ENCODE assay signal across 9 cellular contexts in genomic region chr22:44337658-44338004, GRCh38. TPM values are rescaled to one million over a fixed set of nuclear protein-coding genes. Genes with fewer than 3 reads are reported as not detected.
DNase-seq lines count a peak whose midpoint lies in the region; ATAC-seq and FAIRE-seq lines count a peak whose summit lies in the region.
"Had no signal": no experiment of that assay in that cellular context is flagged by ENCODE, and none has a peak within 500 bp of the region (broad histone marks: within the 10 kb centered on the region; RNA-seq: fewer than 3 reads in every experiment).

No MANE protein-coding gene starts in this region.

- 18 to 29% (median 29%) methylated on average over 13 of the region's 13 CpGs for WGBS in small intestine, 3 donors

- H3K9ac ChIP-seq in HUES48 (ENCODE audit: low read depth, low read length) (no peak overlapping the region), adipocyte (ENCODE audit: low read length) (no peak overlapping the region)

- H3K36me3 ChIP-seq in HUES48 (ENCODE audit: control insufficient read depth, insufficient read depth, low read length): no peaks in the 10 kb centered on the region
- no peaks in the 10 kb centered on the region for H3K36me3 ChIP-seq in adipocyte (ENCODE audit: control insufficient read depth, insufficient read depth, low read length, severe bottlenecking)
- no peaks in the 10 kb centered on the region for H3K36me3 ChIP-seq in small intestine (ENCODE audit: control insufficient read depth in 2 of 2, insufficient read depth in 2 of 2, low read length in 2 of 2)

- H3K27me3 ChIP-seq in HUES48 (ENCODE audit: control insufficient read depth, insufficient read depth, low read length): peaks cover 12% of the 10 kb centered on the region
- H3K27me3 ChIP-seq in adipocyte (replicated peaks; ENCODE audit: control insufficient read depth, insufficient read depth, low read length): peaks cover 11% of the 10 kb centered on the region
- peaks cover under 1 to 2% of the 10 kb centered on the region in 2 donors for H3K27me3 ChIP-seq in small intestine (ENCODE audit: control insufficient read depth in 2 of 2, insufficient read depth in 2 of 2, low read length in 2 of 2)

- H3K4me1 ChIP-seq in HUES48 (ENCODE audit: control insufficient read depth, insufficient read depth, low read length): peaks cover 23% of the 10 kb centered on the region
- H3K4me1 ChIP-seq in adipocyte (ENCODE audit: control insufficient read depth, insufficient read depth, low read length): peaks cover 14% of the 10 kb centered on the region
- H3K4me1 ChIP-seq in small intestine (ENCODE audit: control insufficient read depth in 2 of 2, insufficient read depth in 1 of 2, low read depth in 1 of 2, low read length in 1 of 2): no peaks in the 10 kb centered on the region

- peak; percentile 92 for DNase-seq in COLO668 (lab: John Stamatoyannopoulos, UW; ENCODE audit: unreplicated experiment)
- peak; percentile 85 for DNase-seq in adipocyte (ENCODE audit: low read depth)
- peak; percentile 37 for DNase-seq in kidney tubule cell (ENCODE audit: low spot score)
- no peak for DNase-seq in small intestine
- no peak for DNase-seq in hippocampal formation (lab: John Stamatoyannopoulos, UW)
- no peak for DNase-seq in germinal center (ENCODE audit: low spot score)
- DNase-seq: cerebellar nuclear complex had no signal

- H3K9me3 ChIP-seq in HUES48 (ENCODE audit: control insufficient read depth, insufficient read depth, low read length) (no peaks in the 10 kb centered on the region), adipocyte (ENCODE audit: control insufficient read depth, low read length) (no peaks in the 10 kb centered on the region), small intestine (ENCODE audit: control insufficient read depth, low read depth) (no peaks in the 10 kb centered on the region)

- no peak for FAIRE-seq in small intestine (lab: Jason Lieb, UNC)

- ATAC-seq in HG02884 (IDR thresholded peaks at IDR 0.05; ENCODE audit: unreplicated experiment): no peak

- H3K4me3 ChIP-seq in HUES48 (ENCODE audit: low read depth, low read length) (no peak overlapping the region), adipocyte (ENCODE audit: low read length) (no peak overlapping the region), small intestine (ENCODE audit: low read depth in 1 of 2, low read length in 2 of 2) (no peak overlapping the region)

- H3K27ac ChIP-seq in HUES48 (ENCODE audit: low read depth, low read length) (peak overlapping the region; percentile 14), small intestine (ENCODE audit: low read depth in 1 of 2, low read length in 1 of 2) (no peak overlapping the region)

RNA-seq across cellular contexts. Expression of gene SHISAL1, which starts 24.9 kb away (rescaled TPM):
- 1 to 10 TPM in 1 of 3 donors, under 1 TPM in 2; under 0.01 to 1.2 (median 0.54) TPM for polyA plus RNA-seq in small intestine

Comparison
In these comparisons a context has a peak if more than half of its experiments do, and no peak if none do; other contexts are left out.
1. DNase-seq: peak in COLO668 (single experiment), adipocyte (single experiment) and kidney tubule cell (single experiment); none in small intestine (single experiment), hippocampal formation (0 of 2) and germinal center (single experiment).